ENCODE assay signal across 14 cellular contexts in genomic region chr20:32858189-32858588, GRCh38. TPM values are rescaled to one million over a fixed set of nuclear protein-coding genes. Genes with fewer than 3 reads are reported as not detected.
DNase-seq lines count a peak whose midpoint lies in the region; ATAC-seq and TF ChIP-seq lines count a peak whose summit lies in the region.
"Had no signal": no experiment of that assay in that cellular context is flagged by ENCODE, and none has a peak within 500 bp of the region (broad histone marks: within the 10 kb centered on the region; RNA-seq: fewer than 3 reads in every experiment).

No MANE protein-coding gene starts in this region.

- peak overlapping the region; percentile 53 for H3K27ac ChIP-seq in GM23338 (ENCODE audit: low read depth)
- H3K27ac ChIP-seq: brain microvascular endothelial cell, tibial artery had no signal

- peak overlapping the region; percentile 52 for H3K27ac Mint-ChIP-seq in GM23338
- H3K27ac Mint-ChIP-seq in activated T-helper 2 cell treated with anti-CD3 and anti-CD28 coated beads, Interferon-gamma antibody, Interleukin-2, Interleukin-4, amounts not matched to agents 10 μg/mL and 5 μg/mL and 100 μg/mL, durations not matched to agents 14 hours and 24 hours and 36 hours, result peak overlapping the region; percentile 9
- H3K27ac Mint-ChIP-seq: activated B cell treated with CpG ODN at 0.5 μM for 24 hours had no signal

- H4K20me1 ChIP-seq in GM23338 (replicated peaks; ENCODE audit: insufficient read depth), result no peaks in the 10 kb centered on the region

- H3K27me3 Mint-ChIP-seq in GM23338 (ENCODE audit: insufficient read depth, low read depth, poor library complexity), result peaks cover 2% of the 10 kb centered on the region
- no peaks in the 10 kb centered on the region for H3K27me3 Mint-ChIP-seq in activated T-helper 2 cell treated with anti-CD3 and anti-CD28 coated beads, Interferon-gamma antibody, Interleukin-2, Interleukin-4, amounts not matched to agents 10 μg/mL and 5 μg/mL and 100 μg/mL, durations not matched to agents 14 hours and 24 hours and 36 hours (ENCODE audit: low read depth)
- H3K27me3 Mint-ChIP-seq: activated B cell treated with CpG ODN at 0.5 μM for 24 hours had no signal

- H3K9me3 Mint-ChIP-seq in GM23338, result no peaks in the 10 kb centered on the region
- H3K9me3 Mint-ChIP-seq in activated T-helper 2 cell treated with anti-CD3 and anti-CD28 coated beads, Interferon-gamma antibody, Interleukin-2, Interleukin-4, amounts not matched to agents 10 μg/mL and 5 μg/mL and 100 μg/mL, durations not matched to agents 14 hours and 24 hours and 36 hours, result no peaks in the 10 kb centered on the region
- H3K9me3 Mint-ChIP-seq: activated B cell treated with CpG ODN at 0.5 μM for 24 hours had no signal

- peak overlapping the region; percentile 8 for H3K4me2 ChIP-seq in GM23338

- no peaks in the 10 kb centered on the region for H3K9me2 ChIP-seq in GM23338 (ENCODE audit: insufficient read depth)

- H3K4me1 Mint-ChIP-seq in GM23338, result peaks cover 42% of the 10 kb centered on the region
- peaks cover 18% of the 10 kb centered on the region for H3K4me1 Mint-ChIP-seq in activated T-helper 2 cell treated with anti-CD3 and anti-CD28 coated beads, Interferon-gamma antibody, Interleukin-2, Interleukin-4, amounts not matched to agents 10 μg/mL and 5 μg/mL and 100 μg/mL, durations not matched to agents 14 hours and 24 hours and 36 hours (ENCODE audit: low read depth)
- H3K4me1 Mint-ChIP-seq: activated B cell treated with CpG ODN at 0.5 μM for 24 hours had no signal

- intact Hi-C loops in activated T-helper 2 cell treated with anti-CD3 and anti-CD28 coated beads, Interferon-gamma antibody, Interleukin-2, Interleukin-4, amounts not matched to agents 10 μg/mL and 5 μg/mL and 100 μg/mL, durations not matched to agents 14 hours and 24 hours and 36 hours (cut with micrococcal nuclease), result no loop called here

- H3K4me1 ChIP-seq in GM23338 (ENCODE audit: insufficient read depth) (peaks cover 33% of the 10 kb centered on the region), iPS-15b (ENCODE audit: control insufficient read depth, insufficient read depth, low read length) (peaks cover 12% of the 10 kb centered on the region)
- H3K4me1 ChIP-seq: tibial artery had no signal

- peaks cover 19% of the 10 kb centered on the region for H3K36me3 Mint-ChIP-seq in GM23338 (ENCODE audit: low read depth)
- peaks cover 34% of the 10 kb centered on the region for H3K36me3 Mint-ChIP-seq in activated T-helper 2 cell treated with anti-CD3 and anti-CD28 coated beads, Interferon-gamma antibody, Interleukin-2, Interleukin-4, amounts not matched to agents 10 μg/mL and 5 μg/mL and 100 μg/mL, durations not matched to agents 14 hours and 24 hours and 36 hours (ENCODE audit: low read depth)

- in situ Hi-C loops in GM13977 (cut with MboI; ENCODE audit: low pct_unique_long_range_greater_than_20kb, low sequenced_read_pairs, unreplicated experiment), result no loop called here

- TF ChIP-seq CTCF in AG10803 (conservative IDR thresholded peaks at IDR 0.05; ENCODE audit: low read length) (no peak), GM23338 (conservative IDR thresholded peaks at IDR 0.05; ENCODE audit: low read depth in 2 of 2) (no peak), GM13977 (IDR thresholded peaks at IDR 0.05; ENCODE audit: extremely low read depth, insufficient read depth, missing control alignments) (no peak)

- no peak overlapping the region for H2AFZ ChIP-seq in GM23338

- no peak overlapping the region for H3K9ac ChIP-seq in iPS-15b (ENCODE audit: low read depth, low read length)

- H3K9me3 ChIP-seq in iPS-15b (ENCODE audit: control insufficient read depth, insufficient read depth, low read length), result no peaks in the 10 kb centered on the region
- H3K9me3 ChIP-seq: tibial artery had no signal

- peak; percentile 82 for ATAC-seq in GM23338

- H3K4me3 ChIP-seq in AG10803 (ENCODE audit: low read length) (no peak overlapping the region), GM23338 (no peak overlapping the region), iPS-15b (ENCODE audit: low read depth, low read length) (peak overlapping the region; percentile 10)
- H3K4me3 ChIP-seq: tibial artery had no signal

- peaks cover 2% of the 10 kb centered on the region; the same call in 1 of the 2 replicates for H3F3A ChIP-seq in GM23338 (replicated peaks; ENCODE audit: low read depth)

- H3K27me3 ChIP-seq in GM23338 (ENCODE audit: insufficient read depth) (no peaks in the 10 kb centered on the region), iPS-15b (ENCODE audit: control insufficient read depth, insufficient read depth, low read length) (no peaks in the 10 kb centered on the region)
- H3K27me3 ChIP-seq: brain microvascular endothelial cell, tibial artery had no signal

- DNase-seq in AG10803 (ENCODE audit: low read depth), result peak; percentile 11
- DNase-seq in GM23338 (ENCODE audit: low spot score), result peak; percentile 79
- DNase-seq in activated T-helper 2 cell treated with anti-CD3 and anti-CD28 coated beads, Interferon-gamma antibody, Interleukin-2, Interleukin-4, amounts not matched to agents 10 μg/mL and 5 μg/mL and 100 μg/mL, durations not matched to agents 14 hours and 24 hours and 36 hours (ENCODE audit: low spot score), result no peak
- DNase-seq in HCEC 1CT, result no peak
- DNase-seq in NCI-H146 (lab: John Stamatoyannopoulos, UW), result no peak
- no peak for DNase-seq in stimulated activated naive CD4-positive, alpha-beta T cell (lab: John Stamatoyannopoulos, UW)
- DNase-seq in GM13977 (ENCODE audit: low spot score), result no peak
- DNase-seq: activated B cell treated with CpG ODN at 0.5 μM for 24 hours; activated T-cell treated with anti-CD3 and anti-CD28 coated beads, Interleukin-2, amount 50 U/mL, for 48 hours; brain microvascular endothelial cell; stimulated activated naive CD4-positive, alpha-beta T cell treated with Interleukin-2 at 50 U/mL for 16 hours; tibial artery had no signal

- H3K36me3 ChIP-seq in GM23338 (ENCODE audit: insufficient read depth), result no peaks in the 10 kb centered on the region
- H3K36me3 ChIP-seq in iPS-15b (ENCODE audit: control insufficient read depth, insufficient read depth, low read length), result no peaks in the 10 kb centered on the region

- no peak overlapping the region for H3K4me3 Mint-ChIP-seq in GM23338
- H3K4me3 Mint-ChIP-seq in activated T-helper 2 cell treated with anti-CD3 and anti-CD28 coated beads, Interferon-gamma antibody, Interleukin-2, Interleukin-4, amounts not matched to agents 10 μg/mL and 5 μg/mL and 100 μg/mL, durations not matched to agents 14 hours and 24 hours and 36 hours (ENCODE audit: low read depth), result no peak overlapping the region
- H3K4me3 Mint-ChIP-seq: activated B cell treated with CpG ODN at 0.5 μM for 24 hours had no signal

- peaks cover 3% of the 10 kb centered on the region; the same call in 1 of the 2 replicates for H3K79me2 ChIP-seq in GM23338 (replicated peaks; ENCODE audit: insufficient read depth)

TF ChIP-seq in GM23338, 12 proteins besides CTCF, POLR2A, EP300 and RAD21 (continues in another document):
- TF ChIP-seq POLR2AphosphoS5 (IDR thresholded peaks at IDR 0.05; ENCODE audit: low read depth), result no peak
- TF ChIP-seq REST (IDR thresholded peaks at IDR 0.05; ENCODE audit: unreplicated experiment), result no peak
- no peak for TF ChIP-seq EZH2phosphoT487 (IDR thresholded peaks at IDR 0.05; ENCODE audit: unreplicated experiment)

RNA-seq across cellular contexts. Expression of gene EFCAB8, which starts 0.5 kb away (rescaled TPM):
- 0.35 TPM in 1 of 2 replicates, not detected in the other for total RNA-seq in GM23338 (2014; rRNA removed; shearing (Covaris generic))
- not detected in 2 replicates for polyA plus RNA-seq in GM23338 (2016; fragmentation: Nextera tagmentation; extraction: Ambion mirVana)
- total RNA-seq in activated T-helper 2 cell treated with anti-CD3 and anti-CD28 coated beads, Interferon-gamma antibody, Interleukin-2, Interleukin-4, amounts not matched to agents 10 μg/mL and 5 μg/mL and 100 μg/mL, durations not matched to agents 14 hours and 24 hours and 36 hours, result 0.37 and 0.52 TPM in 2 replicates
- total RNA-seq: kidney epithelial cell had no signal

RNA-seq across cellular contexts. Expression of gene MAPRE1, which starts 38.4 kb away (rescaled TPM):
- total RNA-seq in GM23338 (2014; rRNA removed; shearing (Covaris generic)), result 152 and 177 TPM in 2 replicates
- polyA plus RNA-seq in GM23338 (2016; fragmentation: Nextera tagmentation; extraction: Ambion mirVana), result 61.2 and 69.3 TPM in 2 replicates
- total RNA-seq in activated T-helper 2 cell treated with anti-CD3 and anti-CD28 coated beads, Interferon-gamma antibody, Interleukin-2, Interleukin-4, amounts not matched to agents 10 μg/mL and 5 μg/mL and 100 μg/mL, durations not matched to agents 14 hours and 24 hours and 36 hours, result 143 and 149 TPM in 2 replicates

Comparison
In these comparisons a context has a peak if more than half of its experiments do, and no peak if none do; other contexts are left out.
1. DNase-seq: peak in AG10803 (single experiment) and GM23338 (single experiment); none in activated T-helper 2 cell treated with anti-CD3 and anti-CD28 coated beads, Interferon-gamma antibody, Interleukin-2, Interleukin-4, amounts not matched to agents 10 μg/mL and 5 μg/mL and 100 μg/mL, durations not matched to agents 14 hours and 24 hours and 36 hours (single experiment), HCEC 1CT (single experiment), NCI-H146 (single experiment), stimulated activated naive CD4-positive, alpha-beta T cell (0 of 6) and GM13977 (single experiment).